In genomic region chr17:39239640-39240314, GRCh38 we compare ENCODE assay signal across 9 cellular contexts. TPM values are rescaled to one million over a fixed set of nuclear protein-coding genes. Genes with fewer than 3 reads are reported as not detected.
DNase-seq lines count a peak whose midpoint lies in the region; ATAC-seq, FAIRE-seq and TF ChIP-seq lines count a peak whose summit lies in the region.
"Had no signal": no experiment of that assay in that cellular context is flagged by ENCODE, and none has a peak within 500 bp of the region (broad histone marks: within the 10 kb centered on the region; RNA-seq: fewer than 3 reads in every experiment).

No MANE protein-coding gene starts in this region.

- DNase-seq in GM12891 (ENCODE audit: insufficient read length, low spot score) = peak; percentile 64
- peak; percentile 55 for DNase-seq in NCI-H2196 (lab: John Stamatoyannopoulos, UW; ENCODE audit: unreplicated experiment)
- DNase-seq in activated CD4-positive, alpha-beta memory T cell treated with anti-CD3 and anti-CD28 coated beads, Interleukin-2, amount 10 ng/mL, durations not matched to agents 7 days and 5 days = peak; percentile 77
- DNase-seq in effector memory CD4-positive, alpha-beta T cell = peak; percentile 38 to 59 (median 51)
- peak; percentile 81 for DNase-seq in transverse colon

- H3K27me3 Mint-ChIP-seq in activated CD4-positive, alpha-beta memory T cell treated with anti-CD3 and anti-CD28 coated beads, Interleukin-2, amount 10 ng/mL, durations not matched to agents 7 days and 5 days = no peaks in the 10 kb centered on the region
- H3K27me3 Mint-ChIP-seq in nephron (ENCODE audit: low read depth) = peaks cover 16% of the 10 kb centered on the region

- FAIRE-seq in GM12891 (lab: Jason Lieb, UNC) = peak; percentile 87

- no peak for ATAC-seq in HG02852 (IDR thresholded peaks at IDR 0.05; ENCODE audit: unreplicated experiment)
- no peak for ATAC-seq in GM19397 (IDR thresholded peaks at IDR 0.05; ENCODE audit: unreplicated experiment)

- peaks cover 31% of the 10 kb centered on the region for H3K4me1 ChIP-seq in effector memory CD4-positive, alpha-beta T cell (ENCODE audit: control insufficient read depth, insufficient read depth, low read length, poor library complexity, severe bottlenecking)
- peaks cover 0 to 14% (median 0%) of the 10 kb centered on the region in 4 donors for H3K4me1 ChIP-seq in transverse colon

- H3K27me3 ChIP-seq in effector memory CD4-positive, alpha-beta T cell (replicated peaks; ENCODE audit: control insufficient read depth, insufficient read depth, low read length, poor library complexity, severe bottlenecking) = no peaks in the 10 kb centered on the region
- H3K27me3 ChIP-seq in transverse colon = peaks cover 12% of the 10 kb centered on the region

- CTCF ChIA-PET in activated CD4-positive, alpha-beta memory T cell treated with anti-CD3 and anti-CD28 coated beads, Interleukin-2, amount 10 ng/mL, durations not matched to agents 7 days and 5 days (lab: Charles Lee) = interaction anchor here (0.6 to 20.4 kb wide), 8 partner anchors 8 to 276 kb away, joined by 3 to 208 read pairs (median 5); no protein-coding TSS in a partner anchor

- H3K36me3 Mint-ChIP-seq in activated CD4-positive, alpha-beta memory T cell treated with anti-CD3 and anti-CD28 coated beads, Interleukin-2, amount 10 ng/mL, durations not matched to agents 7 days and 5 days (ENCODE audit: low read depth) = no peaks in the 10 kb centered on the region
- no peaks in the 10 kb centered on the region for H3K36me3 Mint-ChIP-seq in nephron (ENCODE audit: low read depth)

- no peak overlapping the region for H3K4me3 ChIP-seq in effector memory CD4-positive, alpha-beta T cell (ENCODE audit: insufficient read depth, low read depth, low read length, poor library complexity, severe bottlenecking)
- H3K4me3 ChIP-seq in transverse colon = no peak overlapping the region

- no peak for TF ChIP-seq EP300 in transverse colon (IDR thresholded peaks at IDR 0.05; ENCODE audit: low read depth)

- no peak overlapping the region for H3K27ac ChIP-seq in effector memory CD4-positive, alpha-beta T cell (ENCODE audit: insufficient read depth, low read length, poor library complexity, severe bottlenecking)
- H3K27ac ChIP-seq in transverse colon = no peak overlapping the region

- H3K36me3 ChIP-seq in effector memory CD4-positive, alpha-beta T cell (ENCODE audit: control insufficient read depth, insufficient read depth, low read length) = no peaks in the 10 kb centered on the region
- no peaks in the 10 kb centered on the region for H3K36me3 ChIP-seq in transverse colon

- H3K4me1 Mint-ChIP-seq in activated CD4-positive, alpha-beta memory T cell treated with anti-CD3 and anti-CD28 coated beads, Interleukin-2, amount 10 ng/mL, durations not matched to agents 7 days and 5 days = peaks cover 34% of the 10 kb centered on the region
- H3K4me1 Mint-ChIP-seq in nephron = peaks cover 10% of the 10 kb centered on the region

- no peak overlapping the region for H3K4me3 Mint-ChIP-seq in activated CD4-positive, alpha-beta memory T cell treated with anti-CD3 and anti-CD28 coated beads, Interleukin-2, amount 10 ng/mL, durations not matched to agents 7 days and 5 days
- H3K4me3 Mint-ChIP-seq in nephron = no peak overlapping the region

- 22 to 73% methylated on average over 2 to 16 of the region's 16 CpGs for WGBS in transverse colon (ENCODE audit: low coverage in 1 of 2), 2 donors

- in situ Hi-C loops in transverse colon (cut with MboI; ENCODE audit: low pct_ligation_motif_present in 1 of 4, low pct_unique_long_range_greater_than_20kb in 1 of 4, low sequenced_read_pairs in 3 of 4) = loop anchor here in 1 of 4 donors (10.0 kb wide), 1 partner anchor 65 kb away; no protein-coding TSS in a partner anchor

- TF ChIP-seq POLR2A in GM12891 (IDR thresholded peaks at IDR 0.05; ENCODE audit: low read depth, low read length) = no peak
- no peak for TF ChIP-seq POLR2A in transverse colon (IDR thresholded peaks at IDR 0.05)

- TF ChIP-seq CTCF in nephron (IDR thresholded peaks at IDR 0.05; ENCODE audit: unreplicated experiment in 3 of 3) (peak; percentile 44 to 64 (median 60)), transverse colon (IDR thresholded peaks at IDR 0.05) (peak; percentile 58 to 73 (median 60))

- H3K9me3 ChIP-seq in effector memory CD4-positive, alpha-beta T cell (ENCODE audit: control insufficient read depth, low read length) = no peaks in the 10 kb centered on the region
- H3K9me3 ChIP-seq in transverse colon = no peaks in the 10 kb centered on the region

- POLR2A ChIA-PET in activated CD4-positive, alpha-beta memory T cell treated with anti-CD3 and anti-CD28 coated beads, Interleukin-2, amount 10 ng/mL, durations not matched to agents 7 days and 5 days (lab: Charles Lee) = interaction anchor here (0.6 to 1.7 kb wide), 2 partner anchors 9 to 258 kb away, joined by 3 read pairs; no protein-coding TSS in a partner anchor

- no peak overlapping the region for H3K27ac Mint-ChIP-seq in activated CD4-positive, alpha-beta memory T cell treated with anti-CD3 and anti-CD28 coated beads, Interleukin-2, amount 10 ng/mL, durations not matched to agents 7 days and 5 days
- no peak overlapping the region for H3K27ac Mint-ChIP-seq in nephron

- H3K9me3 Mint-ChIP-seq in activated CD4-positive, alpha-beta memory T cell treated with anti-CD3 and anti-CD28 coated beads, Interleukin-2, amount 10 ng/mL, durations not matched to agents 7 days and 5 days = no peaks in the 10 kb centered on the region
- no peaks in the 10 kb centered on the region for H3K9me3 Mint-ChIP-seq in nephron

- intact Hi-C loops in transverse colon (cut with DNase I; ENCODE audit: low total_unique reads) = loop anchor here (5.0 kb wide), 1 partner anchor 32 kb away; no protein-coding TSS in a partner anchor

TF ChIP-seq in GM12891, 5 proteins besides CTCF, POLR2A, EP300 and RAD21:
- TF ChIP-seq POLR2AphosphoS5 (IDR thresholded peaks at IDR 0.05; ENCODE audit: low read depth, low read length) = no peak
TF ChIP-seq in GM12891: peak in this region for 0.

RNA-seq across cellular contexts. Expression of gene STAC2, which starts 14.0 kb away (rescaled TPM):
- polyA plus RNA-seq in GM12891 (2012; ENCODE audit: low read depth, missing spikeins) = not detected
- total RNA-seq in activated CD4-positive, alpha-beta memory T cell treated with anti-CD3 and anti-CD28 coated beads, Interleukin-2, amount 10 ng/mL, durations not matched to agents 7 days and 5 days = not detected
- total RNA-seq in transverse colon = not detected
- total RNA-seq: T-helper 2 cell treated with Interferon-gamma antibody and Interleukin-4, amounts not matched to agents 100 ng/mL and 5 ng/mL, for 36 hours had no signal

RNA-seq across cellular contexts. Expression of gene RPL19, which starts 39.7 kb away (rescaled TPM):
- polyA plus RNA-seq in GM12891 (2012; ENCODE audit: low read depth, missing spikeins) = 3,934 TPM
- 1,000 to 10,000 TPM; 1,724 to 1,761 TPM for total RNA-seq in activated CD4-positive, alpha-beta memory T cell treated with anti-CD3 and anti-CD28 coated beads, Interleukin-2, amount 10 ng/mL, durations not matched to agents 7 days and 5 days
- total RNA-seq in transverse colon = 1,000 to 10,000 TPM; 1,146 to 2,715 (median 2,002) TPM

RNA-seq across cellular contexts. Expression of gene CACNB1, which starts 42.3 kb away (rescaled TPM):
- 2.3 TPM for polyA plus RNA-seq in GM12891 (2012; ENCODE audit: low read depth, missing spikeins)
- total RNA-seq in activated CD4-positive, alpha-beta memory T cell treated with anti-CD3 and anti-CD28 coated beads, Interleukin-2, amount 10 ng/mL, durations not matched to agents 7 days and 5 days = 10 to 100 TPM; 19.5 to 24.0 TPM
- total RNA-seq in transverse colon = 10 to 100 TPM; 10.1 to 21.7 (median 11.6) TPM
